8 cellular contexts compared by ENCODE assay signal in genomic region chr3:161851941-161852566, GRCh38.
DNase-seq lines count a peak whose midpoint lies in the region; ATAC-seq and TF ChIP-seq lines count a peak whose summit lies in the region.

No MANE protein-coding gene starts in this region.

- H4K20me1 ChIP-seq in SK-N-SH (ENCODE audit: insufficient read depth) (no peaks in the 10 kb centered on the region), neural progenitor cell (ENCODE audit: low read depth) (no peaks in the 10 kb centered on the region)

- POLR2A ChIA-PET in SK-N-SH (lab: Yijun Ruan, JAX), result no interaction called here

- H3K27me3 ChIP-seq in SK-N-SH (ENCODE audit: insufficient read depth), result no peaks in the 10 kb centered on the region
- no peaks in the 10 kb centered on the region for H3K27me3 ChIP-seq in esophagus muscularis mucosa
- no peaks in the 10 kb centered on the region for H3K27me3 ChIP-seq in neural progenitor cell

- TF ChIP-seq RAD21 in SK-N-SH (IDR thresholded peaks at IDR 0.05; ENCODE audit: low read length), result peak; percentile 76

- TF ChIP-seq CTCF in SK-N-SH (IDR thresholded peaks at IDR 0.05), result peak; percentile 95
- peak; percentile 44 to 79 (median 48) for TF ChIP-seq CTCF in esophagus muscularis mucosa (IDR thresholded peaks at IDR 0.05)
- TF ChIP-seq CTCF in neural progenitor cell (IDR thresholded peaks at IDR 0.05), result peak; percentile 75

- peaks cover 3% of the 10 kb centered on the region for H3K27me3 Mint-ChIP-seq in neural progenitor cell (ENCODE audit: insufficient read depth, low read depth)

- TF ChIP-seq POLR2A in esophagus muscularis mucosa (IDR thresholded peaks at IDR 0.05; ENCODE audit: low read depth), result no peak

- ATAC-seq in GM21786 (IDR thresholded peaks at IDR 0.05; ENCODE audit: unreplicated experiment), result peak; percentile 83

- H2AFZ ChIP-seq in SK-N-SH (ENCODE audit: low read depth) (no peak overlapping the region), neural progenitor cell (replicated peaks) (no peak overlapping the region)

- CTCF ChIA-PET in SK-N-SH (lab: Yijun Ruan, JAX), result interaction anchor here (0.6 to 1.9 kb wide), 10 partner anchors 15 to 1594 kb away, joined by 3 to 8 read pairs (median 3); no protein-coding TSS in a partner anchor

- no peaks in the 10 kb centered on the region for H3K9me2 ChIP-seq in SK-N-SH

- H3K79me2 ChIP-seq in SK-N-SH (ENCODE audit: insufficient read depth) (no peaks in the 10 kb centered on the region), neural progenitor cell (ENCODE audit: low read depth) (no peaks in the 10 kb centered on the region)

- TF ChIP-seq EP300 in SK-N-SH (IDR thresholded peaks at IDR 0.05; ENCODE audit: borderline replicate concordance in 1 of 2, low read depth in 1 of 2, low read length in 1 of 2), result no peak
- no peak for TF ChIP-seq EP300 in esophagus muscularis mucosa (IDR thresholded peaks at IDR 0.05)

- H3K4me2 ChIP-seq in SK-N-SH (no peak overlapping the region), neural progenitor cell (no peak overlapping the region)

- H3K9me3 ChIP-seq in SK-N-SH (no peaks in the 10 kb centered on the region), esophagus muscularis mucosa (no peaks in the 10 kb centered on the region), neural progenitor cell (ENCODE audit: low read depth) (no peaks in the 10 kb centered on the region)

- H3K4me3 ChIP-seq in SK-N-SH (ENCODE audit: low read depth in 2 of 2, low read length in 1 of 2), result no peak overlapping the region; a peak in 1 of 4 replicates
- H3K4me3 ChIP-seq in esophagus muscularis mucosa, result no peak overlapping the region
- no peak overlapping the region for H3K4me3 ChIP-seq in neural progenitor cell

- H3K4me1 ChIP-seq in SK-N-SH (ENCODE audit: control insufficient read depth in 1 of 2, insufficient read depth in 2 of 2, low read depth in 1 of 2, low read length in 1 of 2), result no peaks in the 10 kb centered on the region
- no peaks in the 10 kb centered on the region for H3K4me1 ChIP-seq in esophagus muscularis mucosa
- H3K4me1 ChIP-seq in neural progenitor cell, result no peaks in the 10 kb centered on the region

- no peaks in the 10 kb centered on the region for H3K36me3 ChIP-seq in SK-N-SH (replicated peaks in 1 of 2; ENCODE audit: control insufficient read depth in 1 of 2, insufficient read depth in 2 of 2, low read length in 1 of 2)
- H3K36me3 ChIP-seq in esophagus muscularis mucosa, result no peaks in the 10 kb centered on the region
- H3K36me3 ChIP-seq in neural progenitor cell, result no peaks in the 10 kb centered on the region

- H3K36me3 Mint-ChIP-seq in neural progenitor cell, result no peaks in the 10 kb centered on the region

- H3K27ac ChIP-seq in SK-N-SH (ENCODE audit: low read depth in 2 of 2, low read length in 1 of 2) (no peak overlapping the region), esophagus muscularis mucosa (replicated peaks in 1 of 4) (no peak overlapping the region), neural progenitor cell (no peak overlapping the region)

- H3K9ac ChIP-seq in SK-N-SH (no peak overlapping the region), neural progenitor cell (no peak overlapping the region)

- H3K4me1 Mint-ChIP-seq in neural progenitor cell, result no peaks in the 10 kb centered on the region

- peaks cover 2% of the 10 kb centered on the region for H3K9me3 Mint-ChIP-seq in neural progenitor cell

- H3F3A ChIP-seq in SK-N-SH (replicated peaks; ENCODE audit: insufficient read depth) (no peaks in the 10 kb centered on the region), neural progenitor cell (ENCODE audit: low read depth) (no peaks in the 10 kb centered on the region)

- no peak overlapping the region for H3K4me3 Mint-ChIP-seq in neural progenitor cell

- no peak overlapping the region for H3K27ac Mint-ChIP-seq in neural progenitor cell

- intact Hi-C loops in esophagus muscularis mucosa (cut with DNase I), result no loop called here

- WGBS in SK-N-SH (ENCODE audit: low lambda C conversion rate), result 30% methylated on average over 8 of the region's 8 CpGs
- 79% methylated on average over 3 of the region's 8 CpGs for WGBS in esophagus muscularis mucosa

- peak; percentile 3 for DNase-seq in stimulated activated CD4-positive, alpha-beta T cell treated with anti-CD3 and anti-CD28 coated beads, Interleukin-12 subunit alpha, Interleukin-12 subunit beta, amount 100 ng/mL, for 4 hours
- no peak for DNase-seq in stimulated activated CD4-positive, alpha-beta T cell treated with anti-CD3 and anti-CD28 coated beads, Interleukin-4, amount 100 ng/mL, for 24 hours
- DNase-seq in HT1080 (ENCODE audit: low read depth), result peak; percentile 71
- peak; percentile 22 for DNase-seq in SK-N-SH
- DNase-seq in esophagus muscularis mucosa (ENCODE audit: extremely low spot score), result no peak
- DNase-seq in neural progenitor cell (ENCODE audit: low spot score), result peak; percentile 33
- no peak for DNase-seq in NCI-H128 (lab: John Stamatoyannopoulos, UW; ENCODE audit: unreplicated experiment)

TF ChIP-seq in SK-N-SH, 30 proteins besides CTCF, POLR2A, EP300 and RAD21:
- TF ChIP-seq SMC3 (IDR thresholded peaks at IDR 0.05; ENCODE audit: low read depth, low read length), result peak; percentile 65
- TF ChIP-seq GABPA (IDR thresholded peaks at IDR 0.05; ENCODE audit: low read depth), result no peak
- no peak for TF ChIP-seq NFIC (IDR thresholded peaks at IDR 0.05; ENCODE audit: borderline replicate concordance)

Comparison
In these comparisons a context has a peak if more than half of its experiments do, and no peak if none do; other contexts are left out.
1. DNase-seq: peak in stimulated activated CD4-positive, alpha-beta T cell treated with anti-CD3 and anti-CD28 coated beads, Interleukin-12 subunit alpha, Interleukin-12 subunit beta, amount 100 ng/mL, for 4 hours (single experiment), HT1080 (single experiment), SK-N-SH (single experiment) and neural progenitor cell (single experiment); none in stimulated activated CD4-positive, alpha-beta T cell treated with anti-CD3 and anti-CD28 coated beads, Interleukin-4, amount 100 ng/mL, for 24 hours (single experiment), esophagus muscularis mucosa (single experiment) and NCI-H128 (single experiment).
2. Peak in every context shown above with its lines, with median percentiles within 50 percentile points of each other: CTCF ChIP-seq.